22 cellular contexts compared by ENCODE assay signal in the genomic region with DNA sequence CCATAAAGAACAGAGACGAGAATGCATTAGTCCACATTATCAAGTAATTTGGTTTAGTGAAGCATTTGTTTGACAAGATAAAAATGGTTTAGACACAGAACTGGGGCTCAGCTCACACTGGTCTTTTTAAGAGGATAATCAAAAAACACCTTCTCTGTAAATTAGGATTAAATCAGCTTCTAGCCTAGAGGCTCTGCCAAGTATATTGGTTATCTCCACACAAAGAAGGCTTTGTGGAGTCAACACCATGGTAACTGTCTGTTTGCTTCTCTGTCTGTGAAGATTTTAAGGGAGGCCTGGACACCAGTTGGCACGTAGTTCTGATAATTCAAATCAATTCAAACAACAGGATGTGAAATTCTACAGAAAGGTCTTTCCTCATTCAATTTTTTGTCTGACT.
DNase-seq lines count a peak whose midpoint lies in the region; ATAC-seq and TF ChIP-seq lines count a peak whose summit lies in the region.
"Had no signal": no experiment of that assay in that cellular context is flagged by ENCODE, and none has a peak within 500 bp of the region (broad histone marks: within the 10 kb centered on the region; RNA-seq: fewer than 3 reads in every experiment).

No MANE protein-coding gene starts in this region.

- intact Hi-C loops in OCI-LY7 (cut with micrococcal nuclease; ENCODE audit: unreplicated experiment) = no loop called here
- intact Hi-C loops in Calu3 (cut with micrococcal nuclease; ENCODE audit: unreplicated experiment) = no loop called here

- no peaks in the 10 kb centered on the region for H3K79me2 ChIP-seq in OCI-LY7 (ENCODE audit: insufficient read depth, low read depth, low read length)

- no peaks in the 10 kb centered on the region for H4K20me1 ChIP-seq in OCI-LY7 (ENCODE audit: insufficient read depth, low read length)

- no peak overlapping the region for H3K4me3 ChIP-seq in OCI-LY7 (ENCODE audit: low read depth, low read length, poor library complexity, severe bottlenecking)
- no peak overlapping the region for H3K4me3 ChIP-seq in Peyer's patch
- H3K4me3 ChIP-seq: sigmoid colon, SK-N-MC, suprapubic skin, upper lobe of right lung had no signal

- CTCF ChIA-PET in OCI-LY7 (lab: Charles Lee; ENCODE audit: unreplicated experiment) = no interaction called here
- CTCF ChIA-PET in Calu3 (lab: Charles Lee) = no interaction called here

- BruUV-seq in OCI-LY7 (replicated peaks; lab: Mats Ljungman, UMichigan) (no TSS peak), Calu3 (replicated peaks; lab: Mats Ljungman, UMichigan) (no TSS peak)

- ATAC-seq in HG03280 (IDR thresholded peaks at IDR 0.05; ENCODE audit: unreplicated experiment) = no peak
- ATAC-seq: activated CD8-positive, alpha-beta T cell treated with anti-CD3 and anti-CD28 coated beads, Interleukin-2, amount 10 ng/mL, durations not matched to agents 7 days and 5 days; stimulated activated memory B cell treated with anti-CD40 and anti-IgM and Interleukin-4, amounts not matched to agents 10 μg/mL and 1 μg/mL and 100 μg/mL, for 72 hours; upper lobe of right lung had no signal

- POLR2A ChIA-PET in OCI-LY7 (lab: Charles Lee) = no interaction called here

- H2AFZ ChIP-seq in OCI-LY7 (ENCODE audit: low read length) = peak overlapping the region; percentile 31; the same call in 1 of the 2 replicates

- H3K27me3 Mint-ChIP-seq in Calu3 (ENCODE audit: unreplicated experiment) = no peaks in the 10 kb centered on the region
- H3K27me3 Mint-ChIP-seq: stimulated activated memory B cell treated with anti-CD40 and anti-IgM and Interleukin-4, amounts not matched to agents 10 μg/mL and 1 μg/mL and 100 μg/mL, for 72 hours had no signal

- peaks cover 6% of the 10 kb centered on the region for H3K4me1 ChIP-seq in OCI-LY7 (ENCODE audit: insufficient read depth, low read length, poor library complexity, severe bottlenecking)
- H3K4me1 ChIP-seq in Peyer's patch = no peaks in the 10 kb centered on the region
- H3K4me1 ChIP-seq: sigmoid colon, suprapubic skin, upper lobe of right lung had no signal

- H3K27me3 ChIP-seq in Peyer's patch = no peaks in the 10 kb centered on the region
- H3K27me3 ChIP-seq: sigmoid colon, suprapubic skin, upper lobe of right lung had no signal

- H3K4me2 ChIP-seq in OCI-LY7 (ENCODE audit: low read length) = no peak overlapping the region

- H3K9me3 Mint-ChIP-seq in Calu3 (ENCODE audit: low read depth, unreplicated experiment) = no peaks in the 10 kb centered on the region
- H3K9me3 Mint-ChIP-seq: nephron progenitor cell; stimulated activated memory B cell treated with anti-CD40 and anti-IgM and Interleukin-4, amounts not matched to agents 10 μg/mL and 1 μg/mL and 100 μg/mL, for 72 hours had no signal

- no peaks in the 10 kb centered on the region for H3K9me2 ChIP-seq in OCI-LY7 (ENCODE audit: insufficient read depth, low read length)

- H3K9me3 ChIP-seq in OCI-LY7 (ENCODE audit: low read length) = no peaks in the 10 kb centered on the region
- no peaks in the 10 kb centered on the region for H3K9me3 ChIP-seq in Peyer's patch
- H3K9me3 ChIP-seq: sigmoid colon, suprapubic skin, upper lobe of right lung had no signal

- DNase-seq in NCI-H2081 (lab: John Stamatoyannopoulos, UW) (peak; percentile 57 to 84), OCI-LY7 (ENCODE audit: low spot score) (no peak), inferior parietal cortex (ENCODE audit: extremely low spot score) (peak; percentile 9), superior temporal gyrus (ENCODE audit: extremely low spot score) (peak; percentile 36), Peyer's patch (no peak), Calu3 (no peak)
- DNase-seq: activated CD8-positive, alpha-beta T cell treated with anti-CD3 and anti-CD28 coated beads, Interleukin-2, amount 10 ng/mL, durations not matched to agents 7 days and 5 days; activated effector memory CD4-positive, alpha-beta T cell treated with Interleukin-2 at 50 U/mL for 16 hours; activated T-cell treated with anti-CD3 and anti-CD28 coated beads for 4 hours; NCI-H146; NCI-H524 treated with DMSO at 0.1 percent for 48 hours; nephron progenitor cell; sigmoid colon; stimulated activated CD4-positive, alpha-beta T cell treated with anti-CD3 and anti-CD28 coated beads, Interleukin-4, amount 100 ng/mL, for 4 hours; T-helper 2 cell; upper lobe of right lung had no signal

- TF ChIP-seq CTCF in OCI-LY7 (conservative IDR thresholded peaks at IDR 0.05; ENCODE audit: low read length) (no peak), Peyer's patch (IDR thresholded peaks at IDR 0.05) (no peak), Calu3 (IDR thresholded peaks at IDR 0.05; ENCODE audit: unreplicated experiment) (no peak)

- H3K36me3 Mint-ChIP-seq in Calu3 (ENCODE audit: insufficient read depth, unreplicated experiment) = no peaks in the 10 kb centered on the region
- H3K36me3 Mint-ChIP-seq: stimulated activated memory B cell treated with anti-CD40 and anti-IgM and Interleukin-4, amounts not matched to agents 10 μg/mL and 1 μg/mL and 100 μg/mL, for 72 hours had no signal

- H3K36me3 ChIP-seq in OCI-LY7 (ENCODE audit: insufficient read depth, low read length) = no peaks in the 10 kb centered on the region
- H3K36me3 ChIP-seq in Peyer's patch = no peaks in the 10 kb centered on the region
- H3K36me3 ChIP-seq: sigmoid colon, suprapubic skin, upper lobe of right lung had no signal

- no peak overlapping the region for H3K27ac ChIP-seq in OCI-LY7 (ENCODE audit: low read depth, low read length, poor library complexity, severe bottlenecking)
- no peak overlapping the region for H3K27ac ChIP-seq in Peyer's patch
- H3K27ac ChIP-seq: C4-2B, RWPE1, sigmoid colon, SK-N-MC, suprapubic skin, upper lobe of right lung had no signal

- H3K27ac Mint-ChIP-seq in Calu3 (ENCODE audit: unreplicated experiment) = no peak overlapping the region
- H3K27ac Mint-ChIP-seq: activated CD8-positive, alpha-beta T cell treated with anti-CD3 and anti-CD28 coated beads, Interleukin-2, amount 10 ng/mL, durations not matched to agents 7 days and 5 days; nephron progenitor cell; stimulated activated memory B cell treated with anti-CD40 and anti-IgM and Interleukin-4, amounts not matched to agents 10 μg/mL and 1 μg/mL and 100 μg/mL, for 72 hours had no signal

- H3K4me3 Mint-ChIP-seq in Calu3 (ENCODE audit: low read depth, unreplicated experiment) = no peak overlapping the region
- H3K4me3 Mint-ChIP-seq: activated CD8-positive, alpha-beta T cell treated with anti-CD3 and anti-CD28 coated beads, Interleukin-2, amount 10 ng/mL, durations not matched to agents 7 days and 5 days; nephron progenitor cell; stimulated activated memory B cell treated with anti-CD40 and anti-IgM and Interleukin-4, amounts not matched to agents 10 μg/mL and 1 μg/mL and 100 μg/mL, for 72 hours had no signal

- TF ChIP-seq POLR2A in Peyer's patch (IDR thresholded peaks at IDR 0.05) = no peak

- H3K4me1 Mint-ChIP-seq in Calu3 (ENCODE audit: low read depth, unreplicated experiment) = no peaks in the 10 kb centered on the region
- H3K4me1 Mint-ChIP-seq: nephron progenitor cell had no signal

Comparison
In these comparisons a context has a peak if more than half of its experiments do, and no peak if none do; other contexts are left out.
1. DNase-seq: peak in NCI-H2081 (2 of 2), inferior parietal cortex (single experiment) and superior temporal gyrus (single experiment); none in OCI-LY7 (single experiment), Peyer's patch (0 of 3) and Calu3 (single experiment).